In genomic region chr5:11760940-11761603, GRCh38 we compare ENCODE assay signal across 1 cellular context.
TF ChIP-seq lines count a peak whose summit lies in the region.

No MANE protein-coding gene starts in this region.

TF ChIP-seq in liver, 16 proteins besides CTCF, POLR2A, EP300 and RAD21 (continued from another document):
- TF ChIP-seq FOXA2 (IDR thresholded peaks at IDR 0.05) (no peak), HNF4G (IDR thresholded peaks at IDR 0.05) (peak; percentile 16), YY1 (IDR thresholded peaks at IDR 0.05) (no peak), GABPA (IDR thresholded peaks at IDR 0.05 in 1 of 2, conservative IDR thresholded peaks at IDR 0.05 in 1 of 2) (no peak), JUND (IDR thresholded peaks at IDR 0.05) (peak in 1 of 2 donors; percentile 9)
